13 cellular contexts compared by ENCODE assay signal in the genomic region with DNA sequence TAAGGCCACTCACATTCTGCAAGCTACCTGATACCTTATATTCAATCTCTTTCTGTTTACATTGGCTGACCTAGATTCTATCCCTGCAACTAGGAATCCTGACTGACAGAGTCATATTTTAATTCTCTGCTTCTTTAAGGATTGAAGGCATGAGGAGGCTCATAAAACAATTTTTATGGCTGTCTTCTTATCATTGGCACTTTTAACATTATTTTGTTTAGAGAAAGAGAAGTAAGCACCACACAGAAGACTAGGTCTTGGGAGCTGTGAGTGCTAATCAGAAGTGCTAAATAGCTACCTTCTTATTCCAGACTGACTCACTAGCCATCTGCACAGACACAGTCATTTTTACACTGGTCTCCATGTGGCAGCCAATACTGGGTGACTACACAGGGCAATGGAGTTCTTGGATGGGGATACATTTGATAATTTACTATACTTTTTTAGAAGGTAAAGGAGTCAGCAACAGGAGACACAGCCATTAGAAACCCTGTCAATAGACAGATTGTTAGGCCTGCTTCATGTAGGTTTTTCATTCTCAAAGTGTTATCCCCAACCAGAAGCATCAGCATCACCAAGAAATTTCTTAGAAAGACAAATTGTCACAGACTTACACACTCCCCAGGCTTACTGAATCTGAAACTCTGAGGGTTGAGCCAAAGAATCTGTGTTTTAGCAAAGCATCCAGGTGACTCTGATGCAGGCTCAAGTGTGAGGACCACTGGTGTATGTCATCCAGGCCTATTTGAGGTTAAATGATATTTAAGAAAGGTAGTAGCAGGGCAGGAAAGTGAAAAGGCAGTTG.
DNase-seq lines count a peak whose midpoint lies in the region; ATAC-seq and TF ChIP-seq lines count a peak whose summit lies in the region.
"Had no signal": no experiment of that assay in that cellular context is flagged by ENCODE, and none has a peak within 500 bp of the region (broad histone marks: within the 10 kb centered on the region; RNA-seq: fewer than 3 reads in every experiment).

No MANE protein-coding gene starts in this region.

- no peak overlapping the region for H3K4me3 ChIP-seq in RWPE2 (ENCODE audit: severe bottlenecking)
- H3K4me3 ChIP-seq in fibroblast of the aortic adventitia (ENCODE audit: low read depth, low read length) = no peak overlapping the region
- H3K4me3 ChIP-seq: adrenal gland, colonic mucosa had no signal

- peak; percentile 63 for ATAC-seq in RWPE2 (ENCODE audit: low read depth)
- ATAC-seq in GM18519 (IDR thresholded peaks at IDR 0.05; ENCODE audit: low FRiP score, unreplicated experiment) = no peak
- ATAC-seq in HG03280 (IDR thresholded peaks at IDR 0.05; ENCODE audit: unreplicated experiment) = no peak

- H3K27ac ChIP-seq in RWPE2 (ENCODE audit: poor library complexity, severe bottlenecking) = peak overlapping the region; percentile 15
- H3K27ac ChIP-seq: adrenal gland, colonic mucosa had no signal

- peak; percentile 31 for DNase-seq in stimulated activated CD4-positive, alpha-beta T cell treated with anti-CD3 and anti-CD28 coated beads, Interleukin-15, amount 100 ng/mL, for 24 hours
- no peak for DNase-seq in stimulated activated CD4-positive, alpha-beta T cell treated with anti-CD3 and anti-CD28 coated beads, Interleukin-4, amount 100 ng/mL, for 4 hours
- no peak for DNase-seq in RWPE2 (ENCODE audit: low spot score)
- DNase-seq in fibroblast of the aortic adventitia (ENCODE audit: low read depth) = peak; percentile 22
- DNase-seq in superior temporal gyrus (ENCODE audit: extremely low spot score) = peak; percentile 40
- no peak for DNase-seq in activated gamma-delta T cell treated with Interleukin-2 at 50 U/mL for 16 hours
- DNase-seq: activated CD4-positive, CD25-positive, alpha-beta regulatory T cell treated with anti-CD3 and anti-CD28 coated beads, Interleukin-2, amount 50 U/mL, for 72 hours; adrenal gland; C1 segment of cervical spinal cord; colonic mucosa; Karpas-422 had no signal

- no peaks in the 10 kb centered on the region for H3K36me3 ChIP-seq in RWPE2 (ENCODE audit: low read depth)
- H3K36me3 ChIP-seq: adrenal gland, colonic mucosa had no signal

- no peak for TF ChIP-seq CTCF in RWPE2 (IDR thresholded peaks at IDR 0.05; ENCODE audit: poor library complexity, severe bottlenecking)
- no peak for TF ChIP-seq CTCF in fibroblast of the aortic adventitia (IDR thresholded peaks at IDR 0.05; ENCODE audit: insufficient read depth, low read length)

- H3K9me3 ChIP-seq in RWPE2 (ENCODE audit: severe bottlenecking) = no peaks in the 10 kb centered on the region
- H3K9me3 ChIP-seq: adrenal gland, colonic mucosa had no signal

- H3K4me1 ChIP-seq in RWPE2 (ENCODE audit: insufficient read depth, poor library complexity, severe bottlenecking) = peaks cover 41% of the 10 kb centered on the region
- H3K4me1 ChIP-seq: adrenal gland, colonic mucosa had no signal

- no peaks in the 10 kb centered on the region for H3K27me3 ChIP-seq in RWPE2 (ENCODE audit: insufficient read depth, poor library complexity, severe bottlenecking)
- H3K27me3 ChIP-seq: adrenal gland, colonic mucosa had no signal

Comparison
In these comparisons a context has a peak if more than half of its experiments do, and no peak if none do; other contexts are left out.
1. DNase-seq: peak in stimulated activated CD4-positive, alpha-beta T cell treated with anti-CD3 and anti-CD28 coated beads, Interleukin-15, amount 100 ng/mL, for 24 hours (single experiment), fibroblast of the aortic adventitia (single experiment) and superior temporal gyrus (single experiment); none in stimulated activated CD4-positive, alpha-beta T cell treated with anti-CD3 and anti-CD28 coated beads, Interleukin-4, amount 100 ng/mL, for 4 hours (0 of 2), RWPE2 (single experiment) and activated gamma-delta T cell treated with Interleukin-2 at 50 U/mL for 16 hours (single experiment).